In the genomic region with DNA sequence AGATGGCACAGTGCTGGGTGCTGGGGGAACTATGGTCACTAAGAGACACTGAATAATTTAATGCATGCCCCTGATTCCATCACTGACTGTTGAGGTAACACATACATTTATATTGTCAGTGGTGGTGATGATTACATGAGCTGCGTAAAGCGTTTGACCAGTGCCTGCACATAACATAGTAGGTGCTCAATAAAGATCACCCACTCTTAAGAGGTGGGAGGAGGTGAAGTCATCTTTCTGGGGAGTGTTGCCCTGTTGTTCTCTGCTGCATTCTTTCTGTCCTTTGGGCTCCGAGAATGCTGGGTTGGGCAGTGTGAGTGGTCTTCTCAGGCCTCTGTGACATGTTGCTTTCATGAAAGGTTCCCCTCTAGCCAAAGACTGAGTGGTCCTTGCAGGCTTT, we compare ENCODE assay signal across 31 cellular contexts.
"Had no signal": no experiment of that assay in that cellular context is flagged by ENCODE, and none has a peak within 500 bp of the region (broad histone marks: within the 10 kb centered on the region; RNA-seq: fewer than 3 reads in every experiment).

No MANE protein-coding gene starts in this region.

- H3K4me1 Mint-ChIP-seq: activated CD4-positive, alpha-beta T cell treated with anti-CD3 and anti-CD28 coated beads for 36 hours; activated naive CD4-positive, alpha-beta T cell treated with anti-CD3 and anti-CD28 coated beads, Interleukin-2, amount 10 ng/mL, durations not matched to agents 7 days and 5 days; activated naive CD8-positive, alpha-beta T cell treated with anti-CD3 and anti-CD28 coated beads, Interleukin-2, amount 50 U/mL, for 24 hours; central memory CD8-positive, alpha-beta T cell had no signal

- H3K4me2 ChIP-seq: SK-N-SH had no signal

- H3K9ac ChIP-seq: SK-N-SH had no signal

- H3K9me3 ChIP-seq: Peyer's patch, SJSA1, SK-N-SH had no signal

- H3K27me3 ChIP-seq: brain microvascular endothelial cell, cardiac muscle cell, Peyer's patch, SJSA1 had no signal

- H3K27ac Mint-ChIP-seq: activated CD4-positive, alpha-beta memory T cell treated with anti-CD3 and anti-CD28 coated beads for 36 hours; activated CD4-positive, alpha-beta T cell treated with anti-CD3 and anti-CD28 coated beads for 36 hours; activated naive CD4-positive, alpha-beta T cell treated with anti-CD3 and anti-CD28 coated beads, Interleukin-2, amount 10 ng/mL, durations not matched to agents 7 days and 5 days; activated naive CD8-positive, alpha-beta T cell; activated naive CD8-positive, alpha-beta T cell treated with anti-CD3 and anti-CD28 coated beads, Interleukin-2, amount 50 U/mL, for 24 hours; activated T-helper 1 cell treated with anti-CD3 and anti-CD28 coated beads, Interleukin-12 subunit alpha, Interleukin-12 subunit beta, Interleukin-2, Interleukin-4 antibody, amounts not matched to agents 30 ng/mL and 10 ng/mL and 1 ng/mL, durations not matched to agents 14 hours and 24 hours and 36 hours; T-helper 1 cell treated with Interleukin-12 subunit alpha and Interleukin-12 subunit beta and Interleukin-4 antibody, amounts not matched to agents 30 μg/mL and 1 μg/mL, for 36 hours; T-helper 2 cell treated with Interferon-gamma antibody and Interleukin-4, amounts not matched to agents 5 μg/mL and 100 μg/mL, for 36 hours had no signal

- H3K36me3 ChIP-seq: brain microvascular endothelial cell, cardiac muscle cell, Peyer's patch had no signal

- H3K27me3 Mint-ChIP-seq: central memory CD8-positive, alpha-beta T cell had no signal

- DNase-seq: activated CD4-positive, alpha-beta memory T cell treated with anti-CD3 and anti-CD28 coated beads for 36 hours; activated CD4-positive, alpha-beta T cell treated with anti-CD3 and anti-CD28 coated beads for 36 hours; activated CD4-positive, alpha-beta T cell treated with anti-CD3 and anti-CD28 coated beads, Interleukin-2, amount 50 U/mL, for 1 hour; activated CD8-positive, alpha-beta memory T cell treated with anti-CD3 and anti-CD28 coated beads, Interleukin-2, amount 50 U/mL, for 4 hours; activated gamma-delta T cell treated with Interleukin-2 at 50 U/mL for 16 hours; activated naive CD4-positive, alpha-beta T cell treated with anti-CD3 and anti-CD28 coated beads, Interleukin-2, amount 10 ng/mL, durations not matched to agents 7 days and 5 days; activated naive CD8-positive, alpha-beta T cell treated with anti-CD3 and anti-CD28 coated beads, Interleukin-2, amount 50 U/mL, for 24 hours; activated T-cell treated with anti-CD3 and anti-CD28 coated beads for 4 hours; activated T-cell treated with anti-CD3 and anti-CD28 coated beads, Interleukin-2, amount 50 U/mL, for 4 hours; anterior cingulate cortex; brain microvascular endothelial cell; Kasumi-1; MM.1S; MV-4-11; NCI-H1092; NCI-H1436 treated with DMSO at 0.1 percent for 48 hours; NCI-H1694 treated with DMSO at 0.1 percent for 48 hours; NCI-H345; NCI-H524 treated with DMSO at 0.1 percent for 48 hours; RPMI8226; SK-N-SH had no signal

- H3K4me3 Mint-ChIP-seq: activated CD4-positive, alpha-beta memory T cell treated with anti-CD3 and anti-CD28 coated beads for 36 hours; activated CD4-positive, alpha-beta T cell treated with anti-CD3 and anti-CD28 coated beads for 36 hours; activated naive CD4-positive, alpha-beta T cell treated with anti-CD3 and anti-CD28 coated beads, Interleukin-2, amount 10 ng/mL, durations not matched to agents 7 days and 5 days; activated naive CD8-positive, alpha-beta T cell; activated naive CD8-positive, alpha-beta T cell treated with anti-CD3 and anti-CD28 coated beads, Interleukin-2, amount 50 U/mL, for 24 hours; activated T-cell treated with anti-CD3 and anti-CD28 coated beads, Interleukin-2, amount 50 U/mL, for 4 hours; activated T-helper 1 cell treated with anti-CD3 and anti-CD28 coated beads, Interleukin-12 subunit alpha, Interleukin-12 subunit beta, Interleukin-2, Interleukin-4 antibody, amounts not matched to agents 30 ng/mL and 10 ng/mL and 1 ng/mL, durations not matched to agents 14 hours and 24 hours and 36 hours; central memory CD8-positive, alpha-beta T cell; T-helper 1 cell treated with Interleukin-12 subunit alpha and Interleukin-12 subunit beta and Interleukin-4 antibody, amounts not matched to agents 30 μg/mL and 1 μg/mL, for 36 hours; T-helper 2 cell treated with Interferon-gamma antibody and Interleukin-4, amounts not matched to agents 5 μg/mL and 100 μg/mL, for 36 hours had no signal

- H3K36me3 Mint-ChIP-seq: activated CD4-positive, alpha-beta memory T cell treated with anti-CD3 and anti-CD28 coated beads for 36 hours; activated naive CD4-positive, alpha-beta T cell treated with anti-CD3 and anti-CD28 coated beads, Interleukin-2, amount 10 ng/mL, durations not matched to agents 7 days and 5 days; activated naive CD8-positive, alpha-beta T cell had no signal

- ATAC-seq: activated CD4-positive, alpha-beta T cell treated with anti-CD3 and anti-CD28 coated beads for 36 hours; activated CD4-positive, CD25-positive, alpha-beta regulatory T cell treated with anti-CD3 and anti-CD28 coated beads, Interleukin-2, amount 50 U/mL, for 24 hours; activated naive CD8-positive, alpha-beta T cell treated with anti-CD3 and anti-CD28 coated beads, Interleukin-2, amount 50 U/mL, for 24 hours; activated T-cell treated with anti-CD3 and anti-CD28 coated beads, Interleukin-2, amount 50 U/mL, for 4 hours had no signal

- H3K4me3 ChIP-seq: cardiac muscle cell, Peyer's patch, SJSA1 had no signal

- FAIRE-seq: TTC549 had no signal

- H3K9me3 Mint-ChIP-seq: activated CD4-positive, alpha-beta memory T cell treated with anti-CD3 and anti-CD28 coated beads for 36 hours; activated naive CD4-positive, alpha-beta T cell treated with anti-CD3 and anti-CD28 coated beads, Interleukin-2, amount 10 ng/mL, durations not matched to agents 7 days and 5 days; activated naive CD8-positive, alpha-beta T cell treated with anti-CD3 and anti-CD28 coated beads, Interleukin-2, amount 50 U/mL, for 24 hours; activated T-cell treated with anti-CD3 and anti-CD28 coated beads, Interleukin-2, amount 50 U/mL, for 4 hours; activated T-helper 1 cell treated with anti-CD3 and anti-CD28 coated beads, Interleukin-12 subunit alpha, Interleukin-12 subunit beta, Interleukin-2, Interleukin-4 antibody, amounts not matched to agents 30 ng/mL and 10 ng/mL and 1 ng/mL, durations not matched to agents 14 hours and 24 hours and 36 hours; central memory CD8-positive, alpha-beta T cell; T-helper 1 cell treated with Interleukin-12 subunit alpha and Interleukin-12 subunit beta and Interleukin-4 antibody, amounts not matched to agents 30 μg/mL and 1 μg/mL, for 36 hours; T-helper 2 cell treated with Interferon-gamma antibody and Interleukin-4, amounts not matched to agents 5 μg/mL and 100 μg/mL, for 36 hours had no signal

- H3K27ac ChIP-seq: brain microvascular endothelial cell, cardiac muscle cell, SJSA1 had no signal

- H3K9me2 ChIP-seq: SK-N-SH had no signal
